Comparison of ENCODE assay signal across 36 cellular contexts in genomic region chr4:146263785-146264184, GRCh38. TPM values are rescaled to one million over a fixed set of nuclear protein-coding genes. Genes with fewer than 3 reads are reported as not detected.
DNase-seq lines count a peak whose midpoint lies in the region; FAIRE-seq and TF ChIP-seq lines count a peak whose summit lies in the region.
"Had no signal": no experiment of that assay in that cellular context is flagged by ENCODE, and none has a peak within 500 bp of the region (broad histone marks: within the 10 kb centered on the region; RNA-seq: fewer than 3 reads in every experiment).

No MANE protein-coding gene starts in this region.

- DNase-seq in GM18507 (ENCODE audit: extremely low spot score, insufficient read length, low read depth), result no peak
- DNase-seq in superior temporal gyrus (ENCODE audit: extremely low spot score), result peak; percentile 18
- no peak for DNase-seq in GOT3 (lab: John Stamatoyannopoulos, UW)
- DNase-seq in cortex of kidney (lab: John Stamatoyannopoulos, UW), result no peak
- DNase-seq in retina, result no peak
- DNase-seq: 8988T; ACHN; AML-193; BE2C; C1 segment of cervical spinal cord; Caco-2; Calu3; CD4-positive, alpha-beta memory T cell; CD4-positive, alpha-beta T cell; CD4-positive, CD25-positive, alpha-beta regulatory T cell; CD8-positive, alpha-beta memory T cell; CD8-positive, alpha-beta T cell; COR-L47; DMS 273 treated with DMSO at 0.1 percent for 48 hours; DMS153; DMS53; DMS79; DMS79 treated with DMSO at 0.1 percent for 48 hours; DND-41; EL had no signal

- no peaks in the 10 kb centered on the region for H3K27me3 ChIP-seq in neural cell (ENCODE audit: insufficient read depth, low read depth, low read length)
- H3K27me3 ChIP-seq: BE2C; BLaER1; BLaER1 treated with 17β-estradiol and CSF1 and Interleukin-3, amounts not matched to agents 10 nM and 100 nM had no signal

- no peak overlapping the region for H3K9ac ChIP-seq in neural cell (ENCODE audit: low read length)
- H3K9ac ChIP-seq: BLaER1; BLaER1 treated with 17β-estradiol and CSF1 and Interleukin-3, amounts not matched to agents 10 nM and 100 nM had no signal

- H3K79me2 ChIP-seq in neural cell (replicated peaks; ENCODE audit: insufficient read depth, low read length), result no peaks in the 10 kb centered on the region

- no peak for TF ChIP-seq CTCF in neural cell (IDR thresholded peaks at IDR 0.05; ENCODE audit: poor library complexity, severe bottlenecking)

- peak; percentile 100 for TF ChIP-seq EP300 in neural cell (conservative IDR thresholded peaks at IDR 0.05; ENCODE audit: poor library complexity, severe bottlenecking)

- peak; percentile 15 for TF ChIP-seq RAD21 in neural cell (conservative IDR thresholded peaks at IDR 0.05)

- no peaks in the 10 kb centered on the region for H3K9me3 ChIP-seq in neural cell (ENCODE audit: low read length)
- H3K9me3 ChIP-seq: A549; BE2C; BLaER1; BLaER1 treated with 17β-estradiol and CSF1 and Interleukin-3, amounts not matched to agents 10 nM and 100 nM; Caco-2 had no signal

- H3F3A ChIP-seq in neural cell (ENCODE audit: insufficient read depth, low read length, poor library complexity, severe bottlenecking), result no peaks in the 10 kb centered on the region

- H4K20me1 ChIP-seq in neural cell (ENCODE audit: insufficient read depth), result no peaks in the 10 kb centered on the region
- H4K20me1 ChIP-seq: BLaER1; BLaER1 treated with 17β-estradiol and CSF1 and Interleukin-3, amounts not matched to agents 10 nM and 100 nM had no signal

- H2AFZ ChIP-seq in neural cell (ENCODE audit: low read depth, low read length), result no peak overlapping the region

- no peaks in the 10 kb centered on the region for H3K9me2 ChIP-seq in neural cell (ENCODE audit: insufficient read depth, low read length)

- H3K4me3 ChIP-seq in neural cell (ENCODE audit: low read length), result no peak overlapping the region
- H3K4me3 ChIP-seq: A549; BLaER1; BLaER1 treated with 17β-estradiol and CSF1 and Interleukin-3, amounts not matched to agents 10 nM and 100 nM had no signal

- FAIRE-seq in GM18507 (lab: Jason Lieb, UNC), result peak; percentile 36
- FAIRE-seq: A204.1, A549, D721Med had no signal

- no peak overlapping the region for H3K4me2 ChIP-seq in neural cell (ENCODE audit: low read length)
- H3K4me2 ChIP-seq: A549; BLaER1; BLaER1 treated with 17β-estradiol and CSF1 and Interleukin-3, amounts not matched to agents 10 nM and 100 nM had no signal

- peak overlapping the region; percentile 33 for H3K27ac ChIP-seq in neural cell (ENCODE audit: low read length)
- H3K27ac ChIP-seq: 22Rv1; A549; BLaER1; BLaER1 treated with 17β-estradiol and CSF1 and Interleukin-3, amounts not matched to agents 10 nM and 100 nM; C4-2B had no signal

- no peaks in the 10 kb centered on the region for H3K36me3 ChIP-seq in neural cell (ENCODE audit: insufficient read depth, low read length)
- H3K36me3 ChIP-seq: BE2C had no signal

TF ChIP-seq in neural cell, 6 proteins besides CTCF, POLR2A, EP300 and RAD21:
- TF ChIP-seq REST (IDR thresholded peaks at IDR 0.05; ENCODE audit: borderline replicate concordance) (peak; percentile 99), TAF1 (IDR thresholded peaks at IDR 0.05; ENCODE audit: low read depth) (no peak), MXI1 (conservative IDR thresholded peaks at IDR 0.05; ENCODE audit: poor library complexity, severe bottlenecking) (peak; percentile 53), EZH2 (IDR thresholded peaks at IDR 0.05; ENCODE audit: borderline replicate concordance, insufficient read depth, low read length, poor library complexity, severe bottlenecking) (no peak), POLR2AphosphoS5 (IDR thresholded peaks at IDR 0.05) (peak; percentile 97), SMC3 (conservative IDR thresholded peaks at IDR 0.05; ENCODE audit: poor library complexity) (no peak)

RNA-seq across cellular contexts. Expression of gene REELD1, which starts 49.4 kb away (rescaled TPM):
- polyA plus RNA-seq in neural cell, result not detected in 2 replicates
- not detected in 2 replicates for polyA minus RNA-seq in neural cell
- polyA plus RNA-seq: AG04450; BJ; CD14-positive monocyte; CD4-positive, CD25-positive, alpha-beta regulatory T cell; CD8-positive, alpha-beta memory T cell had no signal
